Comparison of ENCODE assay signal across 6 cellular contexts in the genomic region with DNA sequence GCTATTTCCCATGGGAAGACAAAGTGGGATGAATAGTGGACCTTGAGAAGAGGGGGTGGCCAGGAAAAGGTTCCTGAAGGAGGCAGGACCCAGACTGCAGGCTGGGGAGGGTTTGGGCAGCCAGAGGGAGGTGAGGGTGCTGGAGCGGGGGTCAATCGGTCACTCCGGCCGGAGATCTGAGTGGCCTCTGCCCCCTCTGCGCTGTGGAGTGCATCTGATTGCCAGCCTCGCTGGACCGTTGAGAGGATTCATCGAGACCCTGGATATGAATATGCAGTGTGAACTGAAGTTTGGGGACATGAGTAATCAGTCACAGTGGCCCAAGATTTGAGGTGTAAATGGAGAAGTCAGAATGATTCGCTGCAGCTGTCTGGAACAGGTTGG. TPM values are rescaled to one million over a fixed set of nuclear protein-coding genes. Genes with fewer than 3 reads are reported as not detected.
DNase-seq lines count a peak whose midpoint lies in the region; ATAC-seq and TF ChIP-seq lines count a peak whose summit lies in the region.

No MANE protein-coding gene starts in this region.

- H3K9me3 ChIP-seq in duodenal mucosa (ENCODE audit: control insufficient read depth in 1 of 2, low read length in 2 of 2) (no peaks in the 10 kb centered on the region), psoas muscle (no peaks in the 10 kb centered on the region)

- intact Hi-C loops in psoas muscle (cut with DNase I), result no loop called here

- DNase-seq in LNCaP clone FGC (ENCODE audit: low read depth) (no peak), psoas muscle (no peak), islet precursor cell (no peak), anterior cingulate cortex (lab: John Stamatoyannopoulos, UW) (no peak)

- H3K36me3 ChIP-seq in duodenal mucosa (ENCODE audit: control insufficient read depth in 1 of 2, insufficient read depth in 2 of 2, low read length in 2 of 2) (no peaks in the 10 kb centered on the region), psoas muscle (ENCODE audit: insufficient read depth in 1 of 2, low read depth in 1 of 2) (no peaks in the 10 kb centered on the region)

- WGBS in psoas muscle, 3 donors, result 4 to 9% (median 5%) methylated on average over 8 to 9 of the region's 9 CpGs

- TF ChIP-seq CTCF in LNCaP clone FGC (IDR thresholded peaks at IDR 0.05; ENCODE audit: control insufficient read depth, extremely low read depth, insufficient read depth), result no peak
- no peak for TF ChIP-seq CTCF in psoas muscle (IDR thresholded peaks at IDR 0.05)

- peak overlapping the region; percentile 90 to 99 for H3K9ac ChIP-seq in duodenal mucosa (ENCODE audit: low read depth in 1 of 2, low read length in 2 of 2)

- H3K4me3 ChIP-seq in LNCaP clone FGC (ENCODE audit: low read depth, low read length), result peak overlapping the region; percentile 100
- H3K4me3 ChIP-seq in duodenal mucosa (ENCODE audit: low read depth in 1 of 2, low read length in 2 of 2), result peak overlapping the region; percentile 92 to 94
- peak overlapping the region; percentile 92 for H3K4me3 ChIP-seq in psoas muscle

- H3K4me1 ChIP-seq in duodenal mucosa (ENCODE audit: control insufficient read depth in 1 of 2, insufficient read depth in 2 of 2, low read length in 2 of 2) (peaks cover 14 to 34% of the 10 kb centered on the region in 2 donors), psoas muscle (peaks cover 38% of the 10 kb centered on the region)

- ATAC-seq in psoas muscle (peak in 2 of 4 donors; percentile 2 to 10), HG02798 (IDR thresholded peaks at IDR 0.05; ENCODE audit: poor library complexity, unreplicated experiment) (no peak)

- H3K27me3 ChIP-seq in duodenal mucosa (ENCODE audit: control insufficient read depth in 1 of 2, insufficient read depth in 2 of 2, low read length in 2 of 2), result no peaks in the 10 kb centered on the region
- H3K27me3 ChIP-seq in psoas muscle (ENCODE audit: insufficient read depth in 3 of 3, low read length in 2 of 3), result no peaks in the 10 kb centered on the region

- H3K27ac ChIP-seq in duodenal mucosa (ENCODE audit: low read depth, low read length) (peak overlapping the region; percentile 80), psoas muscle (peak overlapping the region; percentile 99)

RNA-seq across cellular contexts. Expression of a gene that starts 5.5 kb away (rescaled TPM):
- 10 to 100 TPM; 10.3 to 21.1 (median 13.7) TPM for total RNA-seq in psoas muscle
- 10 to 100 TPM in 1 of 3 donors, 1 to 10 TPM in 2; 5.9 to 13.5 (median 9.2) TPM for polyA plus RNA-seq in psoas muscle

RNA-seq across cellular contexts. Expression of a gene that starts 8.1 kb away (rescaled TPM):
- total RNA-seq in psoas muscle, result 10 to 100 TPM; 10.2 to 14.5 (median 10.6) TPM
- 10 to 100 TPM; 14.6 to 18.6 (median 17.5) TPM for polyA plus RNA-seq in psoas muscle

RNA-seq across cellular contexts. Expression of a gene that starts 11.0 kb away (rescaled TPM):
- 10 to 100 TPM in 3 of 4 donors, 1 to 10 TPM in 1; 9.0 to 22.2 (median 11.4) TPM for total RNA-seq in psoas muscle
- polyA plus RNA-seq in psoas muscle, result 10 to 100 TPM in 1 of 3 donors, 1 to 10 TPM in 2; 4.9 to 14.9 (median 7.3) TPM

RNA-seq across cellular contexts. Expression of a gene that starts 12.7 kb away (rescaled TPM):
- 10 to 100 TPM in 2 of 4 donors, 1 to 10 TPM in 2; 8.0 to 12.0 (median 10.4) TPM for total RNA-seq in psoas muscle
- polyA plus RNA-seq in psoas muscle, result 10 to 100 TPM in 2 of 3 donors, 1 to 10 TPM in 1; 4.4 to 11.8 (median 10.0) TPM

RNA-seq across cellular contexts. Expression of a gene that starts 19.5 kb away (rescaled TPM):
- 10 to 100 TPM; 58.8 to 85.2 (median 78.2) TPM for total RNA-seq in psoas muscle
- polyA plus RNA-seq in psoas muscle, result 100 to 1,000 TPM in 1 of 3 donors, 10 to 100 TPM in 2; 54.1 to 116 (median 55.1) TPM
